ENCODE assay signal across 21 cellular contexts in genomic region chr11:13347901-13348300, GRCh38.
DNase-seq lines count a peak whose midpoint lies in the region; ATAC-seq, FAIRE-seq and TF ChIP-seq lines count a peak whose summit lies in the region.
"Had no signal": no experiment of that assay in that cellular context is flagged by ENCODE, and none has a peak within 500 bp of the region (broad histone marks: within the 10 kb centered on the region; RNA-seq: fewer than 3 reads in every experiment).

No MANE protein-coding gene starts in this region.

- H3K4me1 ChIP-seq in CD4-positive, CD25-positive, alpha-beta regulatory T cell (ENCODE audit: control insufficient read depth, insufficient read depth, low read length, poor library complexity, severe bottlenecking), result peaks cover 11% of the 10 kb centered on the region
- H3K4me1 ChIP-seq in trophoblast cell (ENCODE audit: control insufficient read depth in 1 of 2, insufficient read depth in 2 of 2, low read length in 2 of 2), result peaks cover 0 to 3% of the 10 kb centered on the region in 2 experiments
- H3K4me1 ChIP-seq: parathyroid adenoma, SJSA1, testis had no signal

- no peak overlapping the region for H3K9ac ChIP-seq in trophoblast cell (ENCODE audit: low read length)
- H3K9ac ChIP-seq: parathyroid adenoma had no signal

- no peak for ATAC-seq in CD4-positive, CD25-positive, alpha-beta regulatory T cell (ENCODE audit: low read depth in 2 of 2)
- ATAC-seq in activated CD8-positive, alpha-beta T cell treated with anti-CD3 and anti-CD28 coated beads, Interleukin-2, amount 10 ng/mL, durations not matched to agents 7 days and 5 days, result no peak
- ATAC-seq in naive B cell (ENCODE audit: low read depth in 2 of 2), result no peak

- no peak overlapping the region for H4K8ac ChIP-seq in trophoblast cell (ENCODE audit: low read depth, low read length)

- H3K14ac ChIP-seq in trophoblast cell (ENCODE audit: low read length), result no peak overlapping the region

- H3K23ac ChIP-seq in trophoblast cell (ENCODE audit: low read length), result no peak overlapping the region

- no peaks in the 10 kb centered on the region for H3K79me2 ChIP-seq in trophoblast cell (ENCODE audit: control insufficient read depth, insufficient read depth, low read length, poor library complexity)

- no peak overlapping the region for H3K18ac ChIP-seq in trophoblast cell (ENCODE audit: low read length)

- no peak overlapping the region for H3K4me2 ChIP-seq in trophoblast cell (ENCODE audit: low read length)

- no peak overlapping the region for H4K12ac ChIP-seq in trophoblast cell (ENCODE audit: low read depth, low read length)

- H3K36me3 ChIP-seq in CD4-positive, CD25-positive, alpha-beta regulatory T cell (ENCODE audit: control insufficient read depth, insufficient read depth, low read length), result peaks cover 51% of the 10 kb centered on the region
- no peaks in the 10 kb centered on the region for H3K36me3 ChIP-seq in trophoblast cell (ENCODE audit: control insufficient read depth in 1 of 2, insufficient read depth in 2 of 2, low read length in 2 of 2)
- H3K36me3 ChIP-seq: SJSA1 had no signal

- peak overlapping the region; percentile 38 to 90 (median 86) for H3K27ac Mint-ChIP-seq in CD4-positive, CD25-positive, alpha-beta regulatory T cell
- peak overlapping the region; percentile 51 for H3K27ac Mint-ChIP-seq in activated CD8-positive, alpha-beta T cell treated with anti-CD3 and anti-CD28 coated beads, Interleukin-2, amount 10 ng/mL, durations not matched to agents 7 days and 5 days
- peak overlapping the region in 4 of 6 donors; percentile 63 to 93 (median 70) for H3K27ac Mint-ChIP-seq in naive B cell

- H3K9me3 Mint-ChIP-seq in CD4-positive, CD25-positive, alpha-beta regulatory T cell, result no peaks in the 10 kb centered on the region
- H3K9me3 Mint-ChIP-seq in activated CD8-positive, alpha-beta T cell treated with anti-CD3 and anti-CD28 coated beads, Interleukin-2, amount 10 ng/mL, durations not matched to agents 7 days and 5 days (ENCODE audit: insufficient read depth), result no peaks in the 10 kb centered on the region
- H3K9me3 Mint-ChIP-seq in naive B cell, result no peaks in the 10 kb centered on the region

- no peak for TF ChIP-seq POLR2A in GM12892 (IDR thresholded peaks at IDR 0.05; ENCODE audit: low read depth, low read length)

- H3K4me3 Mint-ChIP-seq in CD4-positive, CD25-positive, alpha-beta regulatory T cell, result peak overlapping the region in 1 of 4 donors; percentile 38
- no peak overlapping the region for H3K4me3 Mint-ChIP-seq in activated CD8-positive, alpha-beta T cell treated with anti-CD3 and anti-CD28 coated beads, Interleukin-2, amount 10 ng/mL, durations not matched to agents 7 days and 5 days
- peak overlapping the region in 2 of 8 donors; percentile 4 to 15 for H3K4me3 Mint-ChIP-seq in naive B cell

- no peak overlapping the region for H2AK5ac ChIP-seq in trophoblast cell (ENCODE audit: low read length)

- H4K91ac ChIP-seq in trophoblast cell (ENCODE audit: low read depth, low read length), result no peak overlapping the region

- no peak overlapping the region for H2BK5ac ChIP-seq in trophoblast cell (ENCODE audit: low read depth, low read length, poor library complexity)

- no peak overlapping the region for H2BK12ac ChIP-seq in trophoblast cell (ENCODE audit: low read length)

- H2BK120ac ChIP-seq in trophoblast cell (ENCODE audit: insufficient read depth, low read length, poor library complexity), result no peak overlapping the region

- H3K27me3 ChIP-seq in CD4-positive, CD25-positive, alpha-beta regulatory T cell (ENCODE audit: control insufficient read depth, insufficient read depth, low read length), result no peaks in the 10 kb centered on the region
- H3K27me3 ChIP-seq in trophoblast cell (ENCODE audit: insufficient read depth, low read length), result no peaks in the 10 kb centered on the region
- H3K27me3 ChIP-seq: SJSA1, testis had no signal

- H3K4ac ChIP-seq in trophoblast cell (ENCODE audit: low read depth, low read length), result no peak overlapping the region

- no CpG with 5 or more reads among the region's 7 CpGs for WGBS in trophoblast cell (ENCODE audit: extremely low coverage, insufficient coverage, insufficient read length)

- peaks cover 6 to 65% (median 28%) of the 10 kb centered on the region in 4 donors for H3K4me1 Mint-ChIP-seq in CD4-positive, CD25-positive, alpha-beta regulatory T cell
- peaks cover 17% of the 10 kb centered on the region for H3K4me1 Mint-ChIP-seq in activated CD8-positive, alpha-beta T cell treated with anti-CD3 and anti-CD28 coated beads, Interleukin-2, amount 10 ng/mL, durations not matched to agents 7 days and 5 days (ENCODE audit: low read depth)
- peaks cover 14 to 30% (median 21%) of the 10 kb centered on the region in 3 donors for H3K4me1 Mint-ChIP-seq in naive B cell

- H3K27me3 Mint-ChIP-seq in CD4-positive, CD25-positive, alpha-beta regulatory T cell, result no peaks in the 10 kb centered on the region
- H3K27me3 Mint-ChIP-seq in activated CD8-positive, alpha-beta T cell treated with anti-CD3 and anti-CD28 coated beads, Interleukin-2, amount 10 ng/mL, durations not matched to agents 7 days and 5 days (ENCODE audit: low read depth), result no peaks in the 10 kb centered on the region
- H3K27me3 Mint-ChIP-seq in naive B cell, result no peaks in the 10 kb centered on the region

- DNase-seq in CD4-positive, CD25-positive, alpha-beta regulatory T cell, result no peak
- DNase-seq in GM12892 (ENCODE audit: insufficient read length), result no peak
- no peak for DNase-seq in activated CD8-positive, alpha-beta T cell treated with anti-CD3 and anti-CD28 coated beads, Interleukin-2, amount 10 ng/mL, durations not matched to agents 7 days and 5 days
- no peak for DNase-seq in naive B cell
- DNase-seq in cerebellar cortex (ENCODE audit: low spot score), result no peak
- no peak for DNase-seq in GM19238 (ENCODE audit: insufficient read length, low spot score)
- DNase-seq in trophoblast cell, result no peak
- DNase-seq: activated CD4-positive, alpha-beta T cell treated with anti-CD3 and anti-CD28 coated beads, Interleukin-2, amount 50 U/mL, for 1 hour; activated effector memory CD4-positive, alpha-beta T cell treated with Interleukin-2 at 50 U/mL for 16 hours; DMS53; foreskin melanocyte; H7; KG1; NCI-H1092; NCI-H526; stimulated activated CD4-positive, alpha-beta T cell treated with anti-CD3 and anti-CD28 coated beads, Interleukin-2, amount 100 ng/mL, for 24 hours; T1000; testis had no signal

- H3K79me1 ChIP-seq in trophoblast cell (ENCODE audit: low read length), result no peaks in the 10 kb centered on the region

- no peak overlapping the region for H3K4me3 ChIP-seq in CD4-positive, CD25-positive, alpha-beta regulatory T cell (ENCODE audit: low read depth, low read length)
- no peak overlapping the region for H3K4me3 ChIP-seq in trophoblast cell (ENCODE audit: low read depth, low read length)
- H3K4me3 ChIP-seq: coronary artery, SJSA1, testis had no signal

- CTCF ChIA-PET in activated CD8-positive, alpha-beta T cell treated with anti-CD3 and anti-CD28 coated beads, Interleukin-2, amount 10 ng/mL, durations not matched to agents 7 days and 5 days (lab: Charles Lee), result interaction anchor here (5.2 kb wide), 1 partner anchor 13 kb away, joined by 47 read pairs; no protein-coding TSS in a partner anchor

- POLR2A ChIA-PET in activated CD8-positive, alpha-beta T cell treated with anti-CD3 and anti-CD28 coated beads, Interleukin-2, amount 10 ng/mL, durations not matched to agents 7 days and 5 days (lab: Charles Lee), result no interaction called here

- peaks cover 24% of the 10 kb centered on the region for H3K36me3 Mint-ChIP-seq in CD4-positive, CD25-positive, alpha-beta regulatory T cell
- H3K36me3 Mint-ChIP-seq in activated CD8-positive, alpha-beta T cell treated with anti-CD3 and anti-CD28 coated beads, Interleukin-2, amount 10 ng/mL, durations not matched to agents 7 days and 5 days (ENCODE audit: low read depth), result peaks cover 16% of the 10 kb centered on the region
- H3K36me3 Mint-ChIP-seq in naive B cell, result peaks cover 0 to 16% of the 10 kb centered on the region in 2 donors

- peak; percentile 56 for FAIRE-seq in GM12892 (lab: Jason Lieb, UNC)

- H3K9me3 ChIP-seq in CD4-positive, CD25-positive, alpha-beta regulatory T cell (ENCODE audit: control insufficient read depth in 2 of 2, low read length in 2 of 2), result no peaks in the 10 kb centered on the region
- H3K9me3 ChIP-seq in trophoblast cell (ENCODE audit: insufficient read depth, low read depth, low read length), result no peaks in the 10 kb centered on the region
- H3K9me3 ChIP-seq: SJSA1, testis had no signal

- H3K27ac ChIP-seq in CD4-positive, CD25-positive, alpha-beta regulatory T cell (ENCODE audit: insufficient read depth, low read length, poor library complexity, severe bottlenecking), result no peak overlapping the region
- no peak overlapping the region for H3K27ac ChIP-seq in trophoblast cell (ENCODE audit: low read depth, low read length)
- H3K27ac ChIP-seq: coronary artery, parathyroid adenoma, SJSA1, testis had no signal

- H2AFZ ChIP-seq in trophoblast cell (ENCODE audit: insufficient read depth, low read length, poor library complexity), result no peak overlapping the region
- H2AFZ ChIP-seq: parathyroid adenoma had no signal
